In genomic region chr15:100680726-100681125, GRCh38 we compare ENCODE assay signal across 19 cellular contexts.
DNase-seq lines count a peak whose midpoint lies in the region; ATAC-seq, FAIRE-seq and TF ChIP-seq lines count a peak whose summit lies in the region.
"Had no signal": no experiment of that assay in that cellular context is flagged by ENCODE, and none has a peak within 500 bp of the region (broad histone marks: within the 10 kb centered on the region; RNA-seq: fewer than 3 reads in every experiment).

No MANE protein-coding gene starts in this region.

- in situ Hi-C loops in GM13976 (cut with MboI; ENCODE audit: low sequenced_read_pairs, unreplicated experiment), result no loop called here

- H3K27ac ChIP-seq in gastroesophageal sphincter, result peak overlapping the region in 2 of 4 donors; percentile 11 to 46
- H3K27ac ChIP-seq: BLaER1 treated with 17β-estradiol and CSF1 and Interleukin-3, amounts not matched to agents 10 nM and 100 nM had no signal

- H3K27me3 ChIP-seq in adipocyte (replicated peaks; ENCODE audit: control insufficient read depth, insufficient read depth, low read length) (no peaks in the 10 kb centered on the region), gastroesophageal sphincter (peaks cover 8% of the 10 kb centered on the region)
- H3K27me3 ChIP-seq: BE2C; BLaER1 treated with 17β-estradiol and CSF1 and Interleukin-3, amounts not matched to agents 10 nM and 100 nM had no signal

- no peak for TF ChIP-seq CTCF in GM13976 (IDR thresholded peaks at IDR 0.05; ENCODE audit: borderline replicate concordance, control extremely low read depth, extremely low read depth, insufficient read depth, missing control alignments)
- TF ChIP-seq CTCF in gastroesophageal sphincter (IDR thresholded peaks at IDR 0.05), result no peak

- no peak for FAIRE-seq in RCC 7860 (lab: Jason Lieb, UNC)
- FAIRE-seq: G401.6, GM12878, GM18507, H54 had no signal

- peak overlapping the region; percentile 25 for H3K4me3 ChIP-seq in adipocyte (ENCODE audit: low read length)
- no peak overlapping the region for H3K4me3 ChIP-seq in gastroesophageal sphincter
- H3K4me3 ChIP-seq: GM12878 had no signal

- H3K9ac ChIP-seq in adipocyte (ENCODE audit: low read length), result peak overlapping the region; percentile 69
- H3K9ac ChIP-seq: BLaER1 treated with 17β-estradiol and CSF1 and Interleukin-3, amounts not matched to agents 10 nM and 100 nM had no signal

- TF ChIP-seq POLR2A in gastroesophageal sphincter (IDR thresholded peaks at IDR 0.05), result no peak

- H3K4me1 ChIP-seq in adipocyte (ENCODE audit: control insufficient read depth, insufficient read depth, low read length), result peaks cover 43% of the 10 kb centered on the region
- H3K4me1 ChIP-seq in gastroesophageal sphincter, result peaks cover 0 to under 1% (median 0%) of the 10 kb centered on the region in 3 donors
- H3K4me1 ChIP-seq: BE2C had no signal

- H3K9me3 ChIP-seq in adipocyte (ENCODE audit: control insufficient read depth, low read length) (peaks cover 6% of the 10 kb centered on the region), gastroesophageal sphincter (peaks cover 0 to 14% (median 0%) of the 10 kb centered on the region in 3 donors)
- H3K9me3 ChIP-seq: BE2C had no signal

- no peaks in the 10 kb centered on the region for H3K36me3 ChIP-seq in adipocyte (ENCODE audit: control insufficient read depth, insufficient read depth, low read length, severe bottlenecking)
- no peaks in the 10 kb centered on the region for H3K36me3 ChIP-seq in gastroesophageal sphincter
- H3K36me3 ChIP-seq: BE2C; BLaER1 treated with 17β-estradiol and CSF1 and Interleukin-3, amounts not matched to agents 10 nM and 100 nM had no signal

- peak; percentile 29 for ATAC-seq in gastroesophageal sphincter
- ATAC-seq: GM12878 had no signal

- DNase-seq in GM13976 (ENCODE audit: low spot score) (peak; percentile 1), adipocyte (ENCODE audit: low read depth) (no peak), COR-L47 (lab: John Stamatoyannopoulos, UW) (no peak), RCC 7860 (ENCODE audit: low spot score) (no peak), GM03348 (ENCODE audit: low spot score) (no peak), NCI-H1092 treated with DMSO at 0.1 percent for 48 hours (lab: John Stamatoyannopoulos, UW) (no peak)
- DNase-seq: BE2C; CD4-positive, alpha-beta T cell; CD8-positive, alpha-beta memory T cell; DMS153; DND-41; GOT3; HCEC 1CT had no signal

- 60 to 80% methylated on average over 3 to 6 of the region's 6 CpGs for WGBS in gastroesophageal sphincter (ENCODE audit: low coverage in 1 of 2), 2 donors

- TF ChIP-seq EP300 in gastroesophageal sphincter (IDR thresholded peaks at IDR 0.05), result no peak
